In genomic region chr3:67901681-67902080, GRCh38 we compare ENCODE assay signal across 1 cellular context.
TF ChIP-seq lines count a peak whose summit lies in the region.

No MANE protein-coding gene starts in this region.

TF ChIP-seq in SK-N-SH, 30 proteins besides CTCF, POLR2A, EP300 and RAD21 (continued from another document):
- TF ChIP-seq ZBTB33 (IDR thresholded peaks at IDR 0.05; ENCODE audit: borderline replicate concordance, low read depth) (no peak), MAX (IDR thresholded peaks at IDR 0.05; ENCODE audit: low read depth) (no peak), CHD2 (IDR thresholded peaks at IDR 0.05; ENCODE audit: low read length, partially characterized antibody) (no peak), IRF3 (IDR thresholded peaks at IDR 0.05; ENCODE audit: low read depth, low read length) (no peak)
